Comparison of ENCODE assay signal across 1 cellular context in the genomic region with DNA sequence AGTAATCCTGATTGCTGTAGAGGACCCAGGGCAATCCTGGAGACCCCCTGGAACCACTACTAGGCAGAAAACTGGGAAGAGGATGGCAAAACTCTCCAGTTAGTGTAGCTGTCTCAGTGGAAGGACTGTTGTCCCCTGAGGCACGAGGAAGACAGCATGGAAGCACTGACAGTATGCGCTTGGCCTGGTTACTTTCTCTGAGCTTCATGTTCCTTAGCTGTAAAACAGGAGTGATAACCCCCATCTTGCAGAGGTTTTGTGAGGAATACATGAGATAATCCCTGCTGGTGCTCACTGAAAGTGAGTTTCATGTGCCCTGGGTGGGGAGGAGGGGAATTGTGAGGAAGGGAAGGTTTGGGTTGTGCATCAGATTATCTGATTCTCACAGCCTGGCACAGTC.
TF ChIP-seq lines count a peak whose summit lies in the region.

No MANE protein-coding gene starts in this region.

TF ChIP-seq in A549, 52 proteins besides CTCF, POLR2A, EP300 and RAD21 (continued from another document):
- TF ChIP-seq, protein P1, sequence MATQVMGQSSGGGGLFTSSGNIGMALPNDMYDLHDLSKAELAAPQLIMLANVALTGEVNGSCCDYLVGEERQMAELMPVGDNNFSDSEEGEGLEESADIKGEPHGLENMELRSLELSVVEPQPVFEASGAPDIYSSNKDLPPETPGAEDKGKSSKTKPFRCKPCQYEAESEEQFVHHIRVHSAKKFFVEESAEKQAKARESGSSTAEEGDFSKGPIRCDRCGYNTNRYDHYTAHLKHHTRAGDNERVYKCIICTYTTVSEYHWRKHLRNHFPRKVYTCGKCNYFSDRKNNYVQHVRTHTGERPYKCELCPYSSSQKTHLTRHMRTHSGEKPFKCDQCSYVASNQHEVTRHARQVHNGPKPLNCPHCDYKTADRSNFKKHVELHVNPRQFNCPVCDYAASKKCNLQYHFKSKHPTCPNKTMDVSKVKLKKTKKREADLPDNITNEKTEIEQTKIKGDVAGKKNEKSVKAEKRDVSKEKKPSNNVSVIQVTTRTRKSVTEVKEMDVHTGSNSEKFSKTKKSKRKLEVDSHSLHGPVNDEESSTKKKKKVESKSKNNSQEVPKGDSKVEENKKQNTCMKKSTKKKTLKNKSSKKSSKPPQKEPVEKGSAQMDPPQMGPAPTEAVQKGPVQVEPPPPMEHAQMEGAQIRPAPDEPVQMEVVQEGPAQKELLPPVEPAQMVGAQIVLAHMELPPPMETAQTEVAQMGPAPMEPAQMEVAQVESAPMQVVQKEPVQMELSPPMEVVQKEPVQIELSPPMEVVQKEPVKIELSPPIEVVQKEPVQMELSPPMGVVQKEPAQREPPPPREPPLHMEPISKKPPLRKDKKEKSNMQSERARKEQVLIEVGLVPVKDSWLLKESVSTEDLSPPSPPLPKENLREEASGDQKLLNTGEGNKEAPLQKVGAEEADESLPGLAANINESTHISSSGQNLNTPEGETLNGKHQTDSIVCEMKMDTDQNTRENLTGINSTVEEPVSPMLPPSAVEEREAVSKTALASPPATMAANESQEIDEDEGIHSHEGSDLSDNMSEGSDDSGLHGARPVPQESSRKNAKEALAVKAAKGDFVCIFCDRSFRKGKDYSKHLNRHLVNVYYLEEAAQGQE (IDR thresholded peaks at IDR 0.05): no peak
